8 cellular contexts compared by ENCODE assay signal in genomic region chr19:1503089-1503924, GRCh38. TPM values are rescaled to one million over a fixed set of nuclear protein-coding genes. Genes with fewer than 3 reads are reported as not detected.
DNase-seq lines count a peak whose midpoint lies in the region; ATAC-seq and TF ChIP-seq lines count a peak whose summit lies in the region.

No MANE protein-coding gene starts in this region.

- no peak for ATAC-seq in central memory CD8-positive, alpha-beta T cell (replicated peaks; ENCODE audit: extremely low read depth, poor library complexity, severe bottlenecking)

- peaks cover 10% of the 10 kb centered on the region for H3K27me3 Mint-ChIP-seq in central memory CD8-positive, alpha-beta T cell

- peaks cover 11% of the 10 kb centered on the region for H3K36me3 Mint-ChIP-seq in central memory CD8-positive, alpha-beta T cell (ENCODE audit: insufficient read depth)

- TF ChIP-seq CTCF in BJ (IDR thresholded peaks at IDR 0.05; ENCODE audit: insufficient read depth, low read depth, low read length) = peak; percentile 84

- no peak overlapping the region for H3K27ac Mint-ChIP-seq in central memory CD8-positive, alpha-beta T cell (ENCODE audit: low read depth)

- POLR2A ChIA-PET in BJ (lab: Charles Lee) = no interaction called here

- H3K9me3 Mint-ChIP-seq in central memory CD8-positive, alpha-beta T cell = peaks cover 5% of the 10 kb centered on the region

- H3K27me3 ChIP-seq in BJ (ENCODE audit: control insufficient read depth, insufficient read depth, low read length) = 0 out of 2 replicates have a peak, but pooled peaks cover 8% of the 10 kb centered on the region

- CTCF ChIA-PET in BJ (lab: Yijun Ruan, JAX) = interaction anchor here (0.7 to 1.6 kb wide), 8 partner anchors 10 to 100 kb away, joined by 3 to 4 read pairs (median 4); no protein-coding TSS in a partner anchor

- no peak for DNase-seq in BJ (ENCODE audit: low read depth)
- peak; percentile 34 for DNase-seq in activated CD4-positive, CD25-positive, alpha-beta regulatory T cell treated with anti-CD3 and anti-CD28 coated beads, Interleukin-2, amount 50 U/mL, for 16 hours (ENCODE audit: low read depth, low spot score)
- DNase-seq in central memory CD8-positive, alpha-beta T cell (ENCODE audit: low spot score in 2 of 2) = peak; percentile 25 to 47
- peak; percentile 29 to 52 for DNase-seq in lung microvascular endothelial cell (ENCODE audit: low read depth in 2 of 2)
- peak; percentile 33 to 41 for DNase-seq in stimulated activated CD8-positive, alpha-beta memory T cell treated with anti-CD3 and anti-CD28 coated beads, Interleukin-4, amount 100 ng/mL, for 4 hours (ENCODE audit: low read depth in 2 of 2, low spot score in 1 of 2)
- no peak for DNase-seq in NCI-H510A (lab: John Stamatoyannopoulos, UW)
- DNase-seq in NK-92 (lab: John Stamatoyannopoulos, UW; ENCODE audit: unreplicated experiment) = no peak

- TF ChIP-seq EP300 in Ishikawa (IDR thresholded peaks at IDR 0.05; ENCODE audit: borderline replicate concordance) = no peak

- H3K4me3 ChIP-seq in BJ (ENCODE audit: low read depth, low read length) = peak overlapping the region; percentile 23

- peaks cover 14% of the 10 kb centered on the region for H3K4me1 Mint-ChIP-seq in central memory CD8-positive, alpha-beta T cell

- no peak overlapping the region for H3K4me3 Mint-ChIP-seq in central memory CD8-positive, alpha-beta T cell

- peak; percentile 33; the same call in 1 of the 2 replicates for TF ChIP-seq RAD21 in Ishikawa (IDR thresholded peaks at IDR 0.05; ENCODE audit: low read depth)

- H3K36me3 ChIP-seq in BJ (ENCODE audit: control insufficient read depth, insufficient read depth, low read length) = no peaks in the 10 kb centered on the region; the same call in 1 of the 2 replicates

TF ChIP-seq in Ishikawa, 13 proteins besides CTCF, POLR2A, EP300 and RAD21:
- TF ChIP-seq MAX (IDR thresholded peaks at IDR 0.05) (peak; percentile 91), NFIC (IDR thresholded peaks at IDR 0.05) (no peak), YY1 (IDR thresholded peaks at IDR 0.05; ENCODE audit: low read depth) (no peak), EGR1 (IDR thresholded peaks at IDR 0.05) (no peak), ZBTB7A (IDR thresholded peaks at IDR 0.05; ENCODE audit: low read depth) (peak; percentile 83), TEAD4 (IDR thresholded peaks at IDR 0.05) (no peak), FOXM1 (IDR thresholded peaks at IDR 0.05; ENCODE audit: borderline replicate concordance, low read depth) (no peak), CREB1 (IDR thresholded peaks at IDR 0.05; ENCODE audit: low read depth) (no peak), TCF12 (IDR thresholded peaks at IDR 0.05; ENCODE audit: low read depth) (no peak), TAF1 (IDR thresholded peaks at IDR 0.05; ENCODE audit: low read depth) (no peak)
- TF ChIP-seq, protein P1, sequence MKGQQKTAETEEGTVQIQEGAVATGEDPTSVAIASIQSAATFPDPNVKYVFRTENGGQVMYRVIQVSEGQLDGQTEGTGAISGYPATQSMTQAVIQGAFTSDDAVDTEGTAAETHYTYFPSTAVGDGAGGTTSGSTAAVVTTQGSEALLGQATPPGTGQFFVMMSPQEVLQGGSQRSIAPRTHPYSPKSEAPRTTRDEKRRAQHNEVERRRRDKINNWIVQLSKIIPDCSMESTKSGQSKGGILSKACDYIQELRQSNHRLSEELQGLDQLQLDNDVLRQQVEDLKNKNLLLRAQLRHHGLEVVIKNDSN (IDR thresholded peaks at IDR 0.05) = peak; percentile 32; the same call in 1 of the 2 replicates
- TF ChIP-seq, protein P2, sequence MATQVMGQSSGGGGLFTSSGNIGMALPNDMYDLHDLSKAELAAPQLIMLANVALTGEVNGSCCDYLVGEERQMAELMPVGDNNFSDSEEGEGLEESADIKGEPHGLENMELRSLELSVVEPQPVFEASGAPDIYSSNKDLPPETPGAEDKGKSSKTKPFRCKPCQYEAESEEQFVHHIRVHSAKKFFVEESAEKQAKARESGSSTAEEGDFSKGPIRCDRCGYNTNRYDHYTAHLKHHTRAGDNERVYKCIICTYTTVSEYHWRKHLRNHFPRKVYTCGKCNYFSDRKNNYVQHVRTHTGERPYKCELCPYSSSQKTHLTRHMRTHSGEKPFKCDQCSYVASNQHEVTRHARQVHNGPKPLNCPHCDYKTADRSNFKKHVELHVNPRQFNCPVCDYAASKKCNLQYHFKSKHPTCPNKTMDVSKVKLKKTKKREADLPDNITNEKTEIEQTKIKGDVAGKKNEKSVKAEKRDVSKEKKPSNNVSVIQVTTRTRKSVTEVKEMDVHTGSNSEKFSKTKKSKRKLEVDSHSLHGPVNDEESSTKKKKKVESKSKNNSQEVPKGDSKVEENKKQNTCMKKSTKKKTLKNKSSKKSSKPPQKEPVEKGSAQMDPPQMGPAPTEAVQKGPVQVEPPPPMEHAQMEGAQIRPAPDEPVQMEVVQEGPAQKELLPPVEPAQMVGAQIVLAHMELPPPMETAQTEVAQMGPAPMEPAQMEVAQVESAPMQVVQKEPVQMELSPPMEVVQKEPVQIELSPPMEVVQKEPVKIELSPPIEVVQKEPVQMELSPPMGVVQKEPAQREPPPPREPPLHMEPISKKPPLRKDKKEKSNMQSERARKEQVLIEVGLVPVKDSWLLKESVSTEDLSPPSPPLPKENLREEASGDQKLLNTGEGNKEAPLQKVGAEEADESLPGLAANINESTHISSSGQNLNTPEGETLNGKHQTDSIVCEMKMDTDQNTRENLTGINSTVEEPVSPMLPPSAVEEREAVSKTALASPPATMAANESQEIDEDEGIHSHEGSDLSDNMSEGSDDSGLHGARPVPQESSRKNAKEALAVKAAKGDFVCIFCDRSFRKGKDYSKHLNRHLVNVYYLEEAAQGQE (IDR thresholded peaks at IDR 0.05; ENCODE audit: low read depth) = no peak

RNA-seq across cellular contexts. Expression of gene ADAMTSL5, which starts 9.5 kb away (rescaled TPM):
- polyA plus RNA-seq in BJ (2011; rRNA removed) = 15.0 and 21.5 TPM in 2 replicates
- 8.0 and 9.9 TPM in 2 replicates for polyA minus RNA-seq in BJ (2011; rRNA and poly(A)+ RNA removed)
- total RNA-seq in lung microvascular endothelial cell = not detected in 2 replicates

RNA-seq across cellular contexts. Expression of gene REEP6, which starts 12.3 kb away (rescaled TPM):
- polyA plus RNA-seq in BJ (2011; rRNA removed) = 1.7 and 3.1 TPM in 2 replicates
- polyA minus RNA-seq in BJ (2011; rRNA and poly(A)+ RNA removed) = 0.38 and 2.0 TPM in 2 replicates
- 0.20 and 0.44 TPM in 2 replicates for total RNA-seq in lung microvascular endothelial cell

RNA-seq across cellular contexts. Expression of gene PCSK4, which starts 13.2 kb away (rescaled TPM):
- 0.59 and 1.3 TPM in 2 replicates for polyA plus RNA-seq in BJ (2011; rRNA removed)
- polyA minus RNA-seq in BJ (2011; rRNA and poly(A)+ RNA removed) = 0.62 and 2.3 TPM in 2 replicates
- total RNA-seq in lung microvascular endothelial cell = 0.44 and 0.60 TPM in 2 replicates

RNA-seq across cellular contexts. Expression of gene PLK5, which starts 20.6 kb away (rescaled TPM):
- polyA plus RNA-seq in BJ (2011; rRNA removed) = not detected in 2 replicates
- not detected in 2 replicates for polyA minus RNA-seq in BJ (2011; rRNA and poly(A)+ RNA removed)
- not detected in 2 replicates for total RNA-seq in lung microvascular endothelial cell

RNA-seq across cellular contexts. Expression of gene C19orf25, which starts 24.3 kb away (rescaled TPM):
- polyA plus RNA-seq in BJ (2011; rRNA removed) = 23.9 and 32.6 TPM in 2 replicates
- 6.6 and 9.6 TPM in 2 replicates for polyA minus RNA-seq in BJ (2011; rRNA and poly(A)+ RNA removed)
- 13.5 and 17.5 TPM in 2 replicates for total RNA-seq in lung microvascular endothelial cell

Comparison
In these comparisons a context has a peak if more than half of its experiments do, and no peak if none do; other contexts are left out.
1. DNase-seq: peak in activated CD4-positive, CD25-positive, alpha-beta regulatory T cell treated with anti-CD3 and anti-CD28 coated beads, Interleukin-2, amount 50 U/mL, for 16 hours (single experiment), central memory CD8-positive, alpha-beta T cell (2 of 2), lung microvascular endothelial cell (2 of 2) and stimulated activated CD8-positive, alpha-beta memory T cell treated with anti-CD3 and anti-CD28 coated beads, Interleukin-4, amount 100 ng/mL, for 4 hours (2 of 2); none in BJ (single experiment), NCI-H510A (single experiment) and NK-92 (single experiment).